In the genomic region with DNA sequence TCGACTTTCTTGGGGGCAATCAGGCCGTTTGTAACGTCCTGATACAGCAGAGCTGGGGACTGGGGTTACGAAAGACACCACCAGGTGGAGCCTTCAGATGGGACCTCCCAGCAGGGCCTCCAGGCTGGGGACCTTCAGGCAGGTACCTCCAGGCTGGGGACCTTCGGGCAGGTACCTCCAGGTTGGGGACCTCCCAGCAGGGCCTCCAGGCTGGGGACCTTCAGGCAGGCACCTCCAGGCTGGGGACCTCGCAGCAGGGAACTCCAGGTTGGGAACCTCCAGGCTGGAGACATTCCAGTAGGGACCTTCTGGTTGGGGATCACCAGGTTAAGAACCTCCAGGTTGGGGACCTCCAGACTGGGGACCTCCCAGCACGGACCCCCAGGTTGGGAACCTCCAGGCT, we compare ENCODE assay signal across 1 cellular context.
A peak's percentile ranks its signal among the peaks of the same experiment; 100 is the strongest.
TF ChIP-seq lines count a peak whose summit lies in the region.

No MANE protein-coding gene starts in this region.

TF ChIP-seq in GM12878, 131 proteins besides CTCF, POLR2A, EP300 and RAD21:
- no peak for TF ChIP-seq ZBTB33 (IDR thresholded peaks at IDR 0.05)
- no peak for TF ChIP-seq NFYA (IDR thresholded peaks at IDR 0.05; ENCODE audit: borderline replicate concordance, low read depth, low read length)
- no peak for TF ChIP-seq ZBTB11 (CRISPR knock-in tag; IDR thresholded peaks at IDR 0.05)
- TF ChIP-seq ZSCAN29 (IDR thresholded peaks at IDR 0.05): no peak
- no peak for TF ChIP-seq SUPT20H (IDR thresholded peaks at IDR 0.05; ENCODE audit: borderline replicate concordance, control insufficient read depth, low read depth, low read length)
- no peak for TF ChIP-seq RCOR1 (conservative IDR thresholded peaks at IDR 0.05; ENCODE audit: low read depth, low read length)
- no peak for TF ChIP-seq KLF5 (IDR thresholded peaks at IDR 0.05; ENCODE audit: partially characterized antibody)
- no peak for TF ChIP-seq CHD1 (IDR thresholded peaks at IDR 0.05; ENCODE audit: low read depth, low read length)
- no peak for TF ChIP-seq HDAC6 (IDR thresholded peaks at IDR 0.05; ENCODE audit: unreplicated experiment)
- TF ChIP-seq HDAC2 (IDR thresholded peaks at IDR 0.05): no peak
- no peak for TF ChIP-seq ESRRA (IDR thresholded peaks at IDR 0.05; ENCODE audit: low read length)
- TF ChIP-seq, protein P1, sequence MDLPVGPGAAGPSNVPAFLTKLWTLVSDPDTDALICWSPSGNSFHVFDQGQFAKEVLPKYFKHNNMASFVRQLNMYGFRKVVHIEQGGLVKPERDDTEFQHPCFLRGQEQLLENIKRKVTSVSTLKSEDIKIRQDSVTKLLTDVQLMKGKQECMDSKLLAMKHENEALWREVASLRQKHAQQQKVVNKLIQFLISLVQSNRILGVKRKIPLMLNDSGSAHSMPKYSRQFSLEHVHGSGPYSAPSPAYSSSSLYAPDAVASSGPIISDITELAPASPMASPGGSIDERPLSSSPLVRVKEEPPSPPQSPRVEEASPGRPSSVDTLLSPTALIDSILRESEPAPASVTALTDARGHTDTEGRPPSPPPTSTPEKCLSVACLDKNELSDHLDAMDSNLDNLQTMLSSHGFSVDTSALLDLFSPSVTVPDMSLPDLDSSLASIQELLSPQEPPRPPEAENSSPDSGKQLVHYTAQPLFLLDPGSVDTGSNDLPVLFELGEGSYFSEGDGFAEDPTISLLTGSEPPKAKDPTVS (IDR thresholded peaks at IDR 0.05; ENCODE audit: low read depth, low read length): no peak
- TF ChIP-seq SIX5 (IDR thresholded peaks at IDR 0.05; ENCODE audit: low read depth, low read length, severe bottlenecking): no peak
- 0 out of 2 replicates have a peak, but pooled peaks have one; percentile 11 for TF ChIP-seq SMC3 (IDR thresholded peaks at IDR 0.05; ENCODE audit: borderline replicate concordance, low read length)
- TF ChIP-seq TCF12 (IDR thresholded peaks at IDR 0.05; ENCODE audit: low read depth, low read length): no peak
- peak; percentile 37; the same call in 1 of the 2 replicates for TF ChIP-seq POLR2AphosphoS2 (IDR thresholded peaks at IDR 0.05; ENCODE audit: low read depth, low read length)
